Comparison of ENCODE assay signal across 9 cellular contexts in genomic region chr6:149925253-149925973, GRCh38. TPM values are rescaled to one million over a fixed set of nuclear protein-coding genes. Genes with fewer than 3 reads are reported as not detected.
DNase-seq lines count a peak whose midpoint lies in the region; ATAC-seq, FAIRE-seq and TF ChIP-seq lines count a peak whose summit lies in the region.
"Had no signal": no experiment of that assay in that cellular context is flagged by ENCODE, and none has a peak within 500 bp of the region (broad histone marks: within the 10 kb centered on the region; RNA-seq: fewer than 3 reads in every experiment).

No MANE protein-coding gene starts in this region.

- H3K9me3 ChIP-seq in SJSA1 (replicated peaks) (no peaks in the 10 kb centered on the region), parathyroid adenoma (ENCODE audit: control insufficient read depth, low read length) (no peaks in the 10 kb centered on the region)

- TF ChIP-seq CTCF in Calu3 (IDR thresholded peaks at IDR 0.05; ENCODE audit: unreplicated experiment) (no peak), fibroblast of villous mesenchyme (IDR thresholded peaks at IDR 0.05; ENCODE audit: insufficient read depth, low read depth, low read length) (no peak), parathyroid adenoma (IDR thresholded peaks at IDR 0.05) (no peak), D721Med (IDR thresholded peaks at IDR 0.05; ENCODE audit: insufficient read depth, missing control alignments) (no peak)

- H3K27me3 ChIP-seq in SJSA1 (replicated peaks) (peaks cover 14% of the 10 kb centered on the region), parathyroid adenoma (ENCODE audit: control insufficient read depth, insufficient read depth, low read length) (peaks cover 5% of the 10 kb centered on the region)

- peaks cover 7% of the 10 kb centered on the region for H3K4me1 Mint-ChIP-seq in Calu3 (ENCODE audit: low read depth, unreplicated experiment)

- H3K4me1 ChIP-seq in SJSA1 (replicated peaks) (peaks cover 15% of the 10 kb centered on the region), parathyroid adenoma (peaks cover 4% of the 10 kb centered on the region)

- peak overlapping the region; percentile 18 for H3K4me3 ChIP-seq in SJSA1
- peak overlapping the region; percentile 61 for H3K4me3 ChIP-seq in fibroblast of villous mesenchyme (ENCODE audit: low read depth, low read length)
- peak overlapping the region; percentile 35 for H3K4me3 ChIP-seq in parathyroid adenoma (ENCODE audit: low read depth, low read length)

- peak overlapping the region; percentile 73 for H3K4me2 ChIP-seq in parathyroid adenoma (ENCODE audit: low read length)

- DNase-seq in Calu3 = no peak
- DNase-seq in SJSA1 (ENCODE audit: low read depth in 1 of 2, low spot score in 2 of 2) = peak in 1 of 2 experiments; percentile 43
- peak; percentile 26 for DNase-seq in fibroblast of villous mesenchyme (ENCODE audit: low read depth)
- DNase-seq in D721Med (ENCODE audit: insufficient read length, low spot score) = no peak
- DNase-seq in NCI-H2081 (lab: John Stamatoyannopoulos, UW) = no peak
- no peak for DNase-seq in C1 segment of cervical spinal cord (lab: John Stamatoyannopoulos, UW)

- no peak for FAIRE-seq in D721Med (lab: Jason Lieb, UNC)
- FAIRE-seq: colon had no signal

- H3K27me3 Mint-ChIP-seq in Calu3 (ENCODE audit: unreplicated experiment) = peaks cover 29% of the 10 kb centered on the region

- H3K36me3 ChIP-seq in SJSA1 (no peaks in the 10 kb centered on the region), parathyroid adenoma (ENCODE audit: control insufficient read depth, insufficient read depth, low read length) (no peaks in the 10 kb centered on the region)

- BruUV-seq in Calu3 (replicated peaks; lab: Mats Ljungman, UMichigan) = no TSS peak

- H3K27ac ChIP-seq in SJSA1 (no peak overlapping the region), parathyroid adenoma (peak overlapping the region; percentile 22)

- no peaks in the 10 kb centered on the region for H3K79me2 ChIP-seq in parathyroid adenoma

- peak overlapping the region; percentile 87 for H2AFZ ChIP-seq in parathyroid adenoma

- H3K4me3 Mint-ChIP-seq in Calu3 (ENCODE audit: low read depth, unreplicated experiment) = peak overlapping the region; percentile 67

- intact Hi-C loops in Calu3 (cut with micrococcal nuclease; ENCODE audit: unreplicated experiment) = loop anchor here (5.0 to 10.0 kb wide), 3 partner anchors 61 to 381 kb away; partner anchors contain the start of genes LRP11 and PPIL4

- no peak for ATAC-seq in HG03520 (IDR thresholded peaks at IDR 0.05; ENCODE audit: unreplicated experiment)

- peaks cover 11% of the 10 kb centered on the region for H3K36me3 Mint-ChIP-seq in Calu3 (ENCODE audit: insufficient read depth, unreplicated experiment)

- no peak overlapping the region for H3K9ac ChIP-seq in parathyroid adenoma

- H3K27ac Mint-ChIP-seq in Calu3 (ENCODE audit: unreplicated experiment) = no peak overlapping the region

- H3K9me3 Mint-ChIP-seq in Calu3 (ENCODE audit: low read depth, unreplicated experiment) = no peaks in the 10 kb centered on the region

- CTCF ChIA-PET in Calu3 (lab: Charles Lee) = interaction anchor here (0.7 kb wide), 1 partner anchor 62 kb away, joined by 3 read pairs; no protein-coding TSS in a partner anchor

RNA-seq across cellular contexts. Expression of gene RAET1G, which starts 2.5 kb away (rescaled TPM):
- 0.54 TPM in 1 of 2 replicates, not detected in the other for total RNA-seq in Calu3 (2022)
- total RNA-seq in SJSA1 (2014; rRNA removed; shearing (Covaris generic)) = 0.16 and 0.68 TPM in 2 replicates
- 1.3 TPM in 2 replicates for total RNA-seq in fibroblast of villous mesenchyme

RNA-seq across cellular contexts. Expression of gene ULBP2, which starts 16.4 kb away (rescaled TPM):
- total RNA-seq in Calu3 (2022) = 7.1 and 7.6 TPM in 2 replicates
- total RNA-seq in SJSA1 (2014; rRNA removed; shearing (Covaris generic)) = 12.2 and 19.7 TPM in 2 replicates
- total RNA-seq in fibroblast of villous mesenchyme = 4.5 and 6.9 TPM in 2 replicates

RNA-seq across cellular contexts. Expression of gene RAET1E, which starts 27.5 kb away (rescaled TPM):
- total RNA-seq in Calu3 (2022) = 0.22 TPM in 1 of 2 replicates, not detected in the other
- total RNA-seq in SJSA1 (2014; rRNA removed; shearing (Covaris generic)) = 0.28 TPM in 1 of 2 replicates, not detected in the other
- total RNA-seq in fibroblast of villous mesenchyme = under 0.01 TPM in 1 of 2 replicates, not detected in the other

RNA-seq across cellular contexts. Expression of gene ULBP1, which starts 38.3 kb away (rescaled TPM):
- 2.2 and 2.5 TPM in 2 replicates for total RNA-seq in Calu3 (2022)
- 0.03 TPM in 1 of 2 replicates, not detected in the other for total RNA-seq in SJSA1 (2014; rRNA removed; shearing (Covaris generic))
- total RNA-seq in fibroblast of villous mesenchyme = 0.43 and 1.6 TPM in 2 replicates
